Comparison of ENCODE assay signal across 8 cellular contexts in genomic region chr9:133164209-133164590, GRCh38. TPM values are rescaled to one million over a fixed set of nuclear protein-coding genes. Genes with fewer than 3 reads are reported as not detected.
DNase-seq lines count a peak whose midpoint lies in the region; ATAC-seq and TF ChIP-seq lines count a peak whose summit lies in the region.

No MANE protein-coding gene starts in this region.

- H3K36me3 ChIP-seq in Panc1 (ENCODE audit: control insufficient read depth, insufficient read depth, low read length) (no peaks in the 10 kb centered on the region), esophagus muscularis mucosa (peaks cover 0 to 7% (median 4%) of the 10 kb centered on the region in 4 donors), prostate gland (no peaks in the 10 kb centered on the region)

- no peaks in the 10 kb centered on the region for H3K36me3 Mint-ChIP-seq in CD4-positive, alpha-beta T cell (ENCODE audit: low read depth)

- H3K27me3 Mint-ChIP-seq in CD4-positive, alpha-beta T cell = no peaks in the 10 kb centered on the region

- TF ChIP-seq POLR2A in esophagus muscularis mucosa (IDR thresholded peaks at IDR 0.05; ENCODE audit: low read depth) (no peak), prostate gland (IDR thresholded peaks at IDR 0.05) (no peak)

- peak overlapping the region; percentile 80 for H3K4me3 Mint-ChIP-seq in CD4-positive, alpha-beta T cell

- BruUV-seq in Panc1 (replicated peaks; lab: Mats Ljungman, UMichigan) = no TSS peak

- no peak for TF ChIP-seq CTCF in CD4-positive, alpha-beta T cell (IDR thresholded peaks at IDR 0.05)
- TF ChIP-seq CTCF in Panc1 (IDR thresholded peaks at IDR 0.05) (no peak), esophagus muscularis mucosa (IDR thresholded peaks at IDR 0.05) (no peak), prostate gland (IDR thresholded peaks at IDR 0.05) (no peak), RWPE1 (conservative IDR thresholded peaks at IDR 0.05; ENCODE audit: low read depth) (no peak)

- no peaks in the 10 kb centered on the region for H3K27me3 ChIP-seq in CD4-positive, alpha-beta T cell (ENCODE audit: control insufficient read depth, insufficient read depth, low read length)
- no peaks in the 10 kb centered on the region for H3K27me3 ChIP-seq in Panc1 (ENCODE audit: control insufficient read depth, insufficient read depth, low read length)
- H3K27me3 ChIP-seq in esophagus muscularis mucosa = peaks cover 0 to 12% (median 0%) of the 10 kb centered on the region in 4 donors
- no peaks in the 10 kb centered on the region for H3K27me3 ChIP-seq in prostate gland (replicated peaks; ENCODE audit: insufficient read depth)

- DNase-seq in CD4-positive, alpha-beta T cell = no peak
- DNase-seq in Panc1 (ENCODE audit: low read depth, low spot score) (no peak), esophagus muscularis mucosa (ENCODE audit: extremely low spot score) (no peak), prostate gland (ENCODE audit: low spot score) (no peak), RWPE1 (ENCODE audit: low spot score) (no peak)
- no peak for DNase-seq in stimulated activated CD8-positive, alpha-beta memory T cell treated with anti-CD3 and anti-CD28 coated beads, Interleukin-4, amount 100 ng/mL, for 48 hours
- no peak for DNase-seq in activated CD8-positive, alpha-beta memory T cell treated with anti-CD3 and anti-CD28 coated beads, Interleukin-2, amount 50 U/mL, for 4 hours

- intact Hi-C loops in CD4-positive, alpha-beta T cell (cut with DNase I, micrococcal nuclease) = no loop called here
- intact Hi-C loops in Panc1 (cut with micrococcal nuclease; ENCODE audit: unreplicated experiment) (no loop called here), esophagus muscularis mucosa (cut with DNase I) (no loop called here), prostate gland (cut with DNase I) (no loop called here)

- in situ Hi-C loops in Panc1 (cut with HindIII; ENCODE audit: low pct_unique_long_range_greater_than_20kb, low sequenced_read_pairs) = no loop called here

- POLR2A ChIA-PET in CD4-positive, alpha-beta T cell (lab: Charles Lee) = interaction anchor here (1.2 kb wide), 1 partner anchor 20 kb away, joined by 3 read pairs; no protein-coding TSS in a partner anchor
- POLR2A ChIA-PET in Panc1 (lab: Charles Lee) (no interaction called here), RWPE1 (lab: Yijun Ruan, JAX; ENCODE audit: low non-redundant PET) (no interaction called here)

- H3K27ac ChIP-seq in CD4-positive, alpha-beta T cell (ENCODE audit: low read depth, low read length) = no peak overlapping the region
- H3K27ac ChIP-seq in Panc1 (ENCODE audit: low read length) (no peak overlapping the region), esophagus muscularis mucosa (replicated peaks in 1 of 4) (peak overlapping the region; percentile 67 to 79 (median 76)), prostate gland (peak overlapping the region; percentile 58 to 60), RWPE1 (no peak overlapping the region)

- peaks cover 13% of the 10 kb centered on the region for H3K4me1 Mint-ChIP-seq in CD4-positive, alpha-beta T cell (ENCODE audit: low read depth)

- H3K4me1 ChIP-seq in Panc1 (ENCODE audit: control insufficient read depth, insufficient read depth, low read length) (peaks cover 27% of the 10 kb centered on the region), esophagus muscularis mucosa (peaks cover 11 to 45% (median 38%) of the 10 kb centered on the region in 4 donors), prostate gland (replicated peaks) (peaks cover 8% of the 10 kb centered on the region)

- no peak for TF ChIP-seq EP300 in esophagus muscularis mucosa (IDR thresholded peaks at IDR 0.05)

- H3K9me3 Mint-ChIP-seq in CD4-positive, alpha-beta T cell = no peaks in the 10 kb centered on the region

- H3K4me3 ChIP-seq in Panc1 (ENCODE audit: low read depth in 2 of 2, low read length in 2 of 2) (peak overlapping the region; percentile 36 to 41), esophagus muscularis mucosa (peak overlapping the region; percentile 62 to 80 (median 72)), prostate gland (peak overlapping the region; percentile 57 to 58)

- ATAC-seq in CD4-positive, alpha-beta T cell (ENCODE audit: poor library complexity) = no peak
- ATAC-seq in Panc1 = no peak
- no peak for ATAC-seq in HG03280 (IDR thresholded peaks at IDR 0.05; ENCODE audit: unreplicated experiment)

- no peaks in the 10 kb centered on the region for H3K9me3 ChIP-seq in CD4-positive, alpha-beta T cell (ENCODE audit: control insufficient read depth, low read length)
- H3K9me3 ChIP-seq in Panc1 (ENCODE audit: control insufficient read depth, insufficient read depth, low read depth, low read length) (no peaks in the 10 kb centered on the region), esophagus muscularis mucosa (no peaks in the 10 kb centered on the region), prostate gland (no peaks in the 10 kb centered on the region)

- CTCF ChIA-PET in CD4-positive, alpha-beta T cell (lab: Charles Lee) = no interaction called here
- CTCF ChIA-PET in Panc1 (lab: Charles Lee) = no interaction called here
- CTCF ChIA-PET in RWPE1 (lab: Yijun Ruan, JAX) = interaction anchor here (0.6 to 1.4 kb wide), 2 partner anchors 15 to 17 kb away, joined by 3 read pairs; no protein-coding TSS in a partner anchor

- 60% methylated on average over 6 of the region's 13 CpGs for WGBS in esophagus muscularis mucosa
- WGBS in prostate gland = 78% methylated on average over 10 of the region's 13 CpGs

- no peak overlapping the region for H3K27ac Mint-ChIP-seq in CD4-positive, alpha-beta T cell

RNA-seq across cellular contexts. Expression of gene GBGT1, which starts 0.5 kb away (rescaled TPM):
- total RNA-seq in CD4-positive, alpha-beta T cell = 1 to 10 TPM; 1.3 to 1.8 TPM
- 1.8 TPM for total RNA-seq in Panc1 (2021; ENCODE audit: unreplicated experiment)
- 2.6 TPM for polyA plus RNA-seq in Panc1 (2012; ENCODE audit: insufficient read length)
- 10 to 100 TPM; 15.9 to 19.1 (median 17.5) TPM for total RNA-seq in esophagus muscularis mucosa
- total RNA-seq in prostate gland = 10 to 100 TPM; 10.7 to 14.0 TPM

RNA-seq across cellular contexts. Expression of gene RALGDS, which starts 43.2 kb away (rescaled TPM):
- total RNA-seq in CD4-positive, alpha-beta T cell = 100 to 1,000 TPM; 166 to 168 TPM
- total RNA-seq in Panc1 (2021; ENCODE audit: unreplicated experiment) (25.8 TPM), esophagus muscularis mucosa (10 to 100 TPM; 48.6 to 67.4 (median 54.8) TPM), prostate gland (10 to 100 TPM; 49.6 to 77.4 TPM)
- 47.7 TPM for polyA plus RNA-seq in Panc1 (2012; ENCODE audit: insufficient read length)

RNA-seq across cellular contexts. Expression of gene OBP2B, which starts 44.9 kb away (rescaled TPM):
- not detected for total RNA-seq in CD4-positive, alpha-beta T cell
- total RNA-seq in Panc1 (2021; ENCODE audit: unreplicated experiment) (not detected), esophagus muscularis mucosa (not detected), prostate gland (10 to 100 TPM in 1 of 2 donors, 1 to 10 TPM in 1; 1.6 to 35.2 TPM)
- not detected for polyA plus RNA-seq in Panc1 (2012; ENCODE audit: insufficient read length)

Comparison
In these comparisons a context has a peak if more than half of its experiments do, and no peak if none do; other contexts are left out.
1. H3K27ac ChIP-seq: peak in esophagus muscularis mucosa (4 of 4) and prostate gland (2 of 2); none in CD4-positive, alpha-beta T cell (single experiment), Panc1 (single experiment) and RWPE1 (single experiment).
2. Peak in every context shown above with its lines, with median percentiles within 50 percentile points of each other: H3K4me3 ChIP-seq.